9 cellular contexts compared by ENCODE assay signal in the genomic region with DNA sequence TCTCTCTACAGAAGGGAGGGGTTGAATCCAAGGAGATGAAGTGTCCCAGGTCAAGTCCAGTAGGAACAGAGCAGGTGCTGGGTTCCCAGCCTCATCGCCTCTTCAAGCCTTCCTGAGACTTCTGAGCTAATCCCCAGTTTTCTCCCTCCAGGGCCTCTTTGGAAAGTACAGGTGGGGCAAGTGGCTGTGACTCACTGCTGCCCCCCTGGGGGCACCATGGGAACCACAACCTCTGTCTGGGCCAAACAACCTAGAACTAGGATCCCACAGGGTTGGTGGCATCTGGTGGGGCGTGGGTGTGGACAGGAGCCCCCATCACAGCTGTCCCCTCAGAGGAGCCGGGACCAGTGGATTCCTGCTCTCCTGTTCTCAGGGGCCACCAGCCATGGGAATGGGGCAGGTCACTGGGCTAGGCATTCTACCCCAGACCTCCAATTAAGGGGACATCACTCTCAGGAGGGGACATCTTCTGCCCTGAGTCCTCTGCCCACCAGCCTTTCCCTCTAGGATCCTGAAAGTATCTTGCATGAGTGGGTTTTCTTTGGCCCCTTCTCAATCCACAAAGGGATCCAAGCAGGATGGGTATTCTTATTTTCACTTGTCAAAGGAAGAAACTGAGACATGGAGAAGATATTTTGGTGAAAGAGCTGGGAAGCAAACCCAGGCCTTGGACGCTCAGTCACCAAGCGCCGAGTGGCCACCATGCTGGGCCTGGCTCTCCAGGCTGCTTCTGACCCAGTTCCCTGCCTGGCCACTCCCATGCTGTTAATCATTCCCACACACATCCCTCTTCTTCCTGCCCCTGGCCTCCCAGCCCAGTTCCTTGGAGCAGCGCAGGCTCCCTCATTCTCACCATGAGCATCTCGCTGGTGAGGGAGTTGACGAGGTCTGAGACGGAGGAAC. TPM values are rescaled to one million over a fixed set of nuclear protein-coding genes. Genes with fewer than 3 reads are reported as not detected.
DNase-seq lines count a peak whose midpoint lies in the region; ATAC-seq and TF ChIP-seq lines count a peak whose summit lies in the region.
"Had no signal": no experiment of that assay in that cellular context is flagged by ENCODE, and none has a peak within 500 bp of the region (broad histone marks: within the 10 kb centered on the region; RNA-seq: fewer than 3 reads in every experiment).

No MANE protein-coding gene starts in this region.

- no peak overlapping the region for H2AFZ ChIP-seq in PC-3 (ENCODE audit: low read length)

- H4K20me1 ChIP-seq in PC-3 (ENCODE audit: low read length) = no peaks in the 10 kb centered on the region

- no peak overlapping the region for H3K4me3 ChIP-seq in PC-3 (ENCODE audit: low read length)

- H3K36me3 ChIP-seq in PC-3 (ENCODE audit: low read depth, low read length) = no peaks in the 10 kb centered on the region

- DNase-seq in COLO829 (ENCODE audit: low spot score) = peak; percentile 51
- DNase-seq in PC-3 = peak; percentile 73
- DNase-seq in activated effector memory CD4-positive, alpha-beta T cell treated with anti-CD3 and anti-CD28 coated beads, Interleukin-2, amount 50 U/mL, for 16 hours = peak; percentile 78
- DNase-seq in iPS-NIHi7 (ENCODE audit: extremely low spot score) = peak; percentile 91
- peak in 2 of 3 experiments; percentile 17 to 18 for DNase-seq in stimulated activated CD4-positive, alpha-beta T cell treated with anti-CD3 and anti-CD28 coated beads, TNF-alpha, amount 100 ng/mL, for 4 hours (ENCODE audit: low read depth in 3 of 3)

- no peaks in the 10 kb centered on the region for H3K9me2 ChIP-seq in PC-3 (replicated peaks; ENCODE audit: low read length)

- peak overlapping the region; percentile 8; the same call in 1 of the 2 replicates for H3K27ac ChIP-seq in PC-3 (ENCODE audit: low read length)

- peak; percentile 95 for TF ChIP-seq CTCF in PC-3 (conservative IDR thresholded peaks at IDR 0.05; ENCODE audit: low read depth, low read length)

- POLR2A ChIA-PET in PC-3 (lab: Charles Lee; ENCODE audit: unreplicated experiment) = no interaction called here

- peaks cover 10% of the 10 kb centered on the region for H3K4me1 ChIP-seq in PC-3 (ENCODE audit: insufficient read depth, low read length)

- H3K9me3 ChIP-seq in PC-3 (ENCODE audit: low read length) = no peaks in the 10 kb centered on the region

- intact Hi-C loops in PC-3 (cut with micrococcal nuclease) = loop anchor here (5.0 kb wide), 1 partner anchor 95 kb away; no protein-coding TSS in a partner anchor

- H3K79me2 ChIP-seq in PC-3 (ENCODE audit: low read length) = no peaks in the 10 kb centered on the region

- no peaks in the 10 kb centered on the region for H3K27me3 ChIP-seq in PC-3 (ENCODE audit: low read length)

- CTCF ChIA-PET in PC-3 (lab: Charles Lee) = interaction anchor here (0.5 to 1.1 kb wide), 3 partner anchors 11 to 103 kb away, joined by 3 to 4 read pairs (median 3); no protein-coding TSS in a partner anchor

- peak overlapping the region; percentile 21; the same call in 1 of the 2 replicates for H3K9ac ChIP-seq in PC-3 (ENCODE audit: low read length)

- ATAC-seq in HG02798 (IDR thresholded peaks at IDR 0.05; ENCODE audit: poor library complexity, unreplicated experiment) (peak; percentile 47), PC-3 (peak; percentile 55), HG03571 (IDR thresholded peaks at IDR 0.05; ENCODE audit: unreplicated experiment) (no peak), HG02884 (IDR thresholded peaks at IDR 0.05; ENCODE audit: unreplicated experiment) (no peak)

- no peak overlapping the region for H3K4me2 ChIP-seq in PC-3 (ENCODE audit: low read length)

- BruUV-seq in PC-3 (replicated peaks; lab: Mats Ljungman, UMichigan) = no TSS peak

- no peaks in the 10 kb centered on the region for H3F3A ChIP-seq in PC-3 (ENCODE audit: low read length, unreplicated experiment)

RNA-seq across cellular contexts. Expression of a gene that starts 23.8 kb away (rescaled TPM):
- 0.55 TPM in 1 of 2 replicates, not detected in the other for total RNA-seq in PC-3 (2014; rRNA removed)
- total RNA-seq: LHCN-M2 had no signal

RNA-seq across cellular contexts. Expression of a gene that starts 48.5 kb away (rescaled TPM):
- total RNA-seq in PC-3 (2014; rRNA removed) = 21.5 and 23.2 TPM in 2 replicates

Comparison
In these comparisons a context has a peak if more than half of its experiments do, and no peak if none do; other contexts are left out.
1. DNase-seq: peak in every context shown above with its lines; median percentile 91 in iPS-NIHi7; 78 in activated effector memory CD4-positive, alpha-beta T cell treated with anti-CD3 and anti-CD28 coated beads, Interleukin-2, amount 50 U/mL, for 16 hours; 73 in PC-3; 51 in COLO829; 18 in stimulated activated CD4-positive, alpha-beta T cell treated with anti-CD3 and anti-CD28 coated beads, TNF-alpha, amount 100 ng/mL, for 4 hours.
2. ATAC-seq: peak in HG02798 (single experiment) and PC-3 (single experiment); none in HG03571 (single experiment) and HG02884 (single experiment).